In genomic region chr17:36415283-36415941, GRCh38 we compare ENCODE assay signal across 2 cellular contexts. TPM values are rescaled to one million over a fixed set of nuclear protein-coding genes. Genes with fewer than 3 reads are reported as not detected.
"Had no signal": no experiment of that assay in that cellular context is flagged by ENCODE, and none has a peak within 500 bp of the region (broad histone marks: within the 10 kb centered on the region; RNA-seq: fewer than 3 reads in every experiment).

No MANE protein-coding gene starts in this region.

RNA-seq across cellular contexts. Expression of gene TBC1D3H, which starts 27.2 kb away (rescaled TPM):
- total RNA-seq: G401, GM12878 had no signal
- polyA plus RNA-seq: GM12878 had no signal
